36 cellular contexts compared by ENCODE assay signal in the genomic region with DNA sequence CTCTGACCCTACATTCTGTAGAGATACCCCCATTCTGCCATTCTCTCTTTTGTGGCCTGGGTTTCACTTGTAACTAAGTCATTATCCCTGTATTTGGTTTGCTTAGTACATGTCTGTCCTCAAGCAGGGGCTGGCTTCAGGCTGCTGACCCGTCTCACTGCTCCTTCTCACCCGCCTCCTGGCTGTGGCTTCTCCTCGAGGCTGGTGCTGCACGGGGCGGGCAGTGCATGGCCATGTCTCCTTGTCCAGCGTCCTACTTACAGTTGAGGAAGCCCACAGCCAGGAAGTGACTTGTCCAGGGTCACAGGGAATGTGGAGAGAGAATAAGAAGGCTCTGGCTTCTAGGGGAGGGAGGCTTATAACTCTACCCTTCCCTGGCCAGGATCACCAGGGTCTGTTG. TPM values are rescaled to one million over a fixed set of nuclear protein-coding genes. Genes with fewer than 3 reads are reported as not detected.
"Had no signal": no experiment of that assay in that cellular context is flagged by ENCODE, and none has a peak within 500 bp of the region (broad histone marks: within the 10 kb centered on the region; RNA-seq: fewer than 3 reads in every experiment).

No MANE protein-coding gene starts in this region.

- H3K9me3 ChIP-seq: MG63, SJCRH30 had no signal

- DNase-seq: Kasumi-1, MG63, NCI-H1048, NCI-H1092 treated with DMSO at 0.1 percent for 48 hours, NCI-H1105 treated with DMSO at 0.1 percent for 48 hours, NCI-H1417, NCI-H1436, NCI-H146, NCI-H1694, NCI-H187, NCI-H1930, NCI-H2029 treated with DMSO at 0.1 percent for 48 hours, NCI-H2081 treated with DMSO at 0.1 percent for 48 hours, NCI-H2107, NCI-H2171, NCI-H226, NCI-H446 treated with DMSO at 0.1 percent for 48 hours, NCI-H510A, NCI-H524, NCI-H526, NCI-H69, NCI-H748 treated with DMSO at 0.1 percent for 48 hours, NCI-H82, PC-9, SHP77, SIG-M5, SJCRH30, T-cell had no signal

- H3K4me3 Mint-ChIP-seq: T-cell had no signal

- H3K4me3 ChIP-seq: MG63, PC-9, SJCRH30, SK-N-MC had no signal

- ATAC-seq: Panc1, Right ventricle myocardium inferior, SK-N-SH treated with all-trans-retinoic acid at 6 μM for 48 hours, T-cell had no signal

- H3K27me3 Mint-ChIP-seq: T-cell had no signal

- H2AFZ ChIP-seq: PC-9 had no signal

- H3K4me2 ChIP-seq: PC-9 had no signal

- H3K9me3 Mint-ChIP-seq: T-cell had no signal

- H3K36me3 Mint-ChIP-seq: T-cell had no signal

- H3K27ac Mint-ChIP-seq: T-cell had no signal

- H3K27me3 ChIP-seq: MG63, SJCRH30 had no signal

- H3K27ac ChIP-seq: PC-9, RWPE1, SJCRH30, SK-N-MC had no signal

RNA-seq across cellular contexts. Expression of a gene that starts 11.3 kb away (rescaled TPM):
- total RNA-seq: M059J, PC-9, Right ventricle myocardium inferior, RPMI7951, SJCRH30, SK-MEL-5 had no signal
